10 cellular contexts compared by ENCODE assay signal in the genomic region with DNA sequence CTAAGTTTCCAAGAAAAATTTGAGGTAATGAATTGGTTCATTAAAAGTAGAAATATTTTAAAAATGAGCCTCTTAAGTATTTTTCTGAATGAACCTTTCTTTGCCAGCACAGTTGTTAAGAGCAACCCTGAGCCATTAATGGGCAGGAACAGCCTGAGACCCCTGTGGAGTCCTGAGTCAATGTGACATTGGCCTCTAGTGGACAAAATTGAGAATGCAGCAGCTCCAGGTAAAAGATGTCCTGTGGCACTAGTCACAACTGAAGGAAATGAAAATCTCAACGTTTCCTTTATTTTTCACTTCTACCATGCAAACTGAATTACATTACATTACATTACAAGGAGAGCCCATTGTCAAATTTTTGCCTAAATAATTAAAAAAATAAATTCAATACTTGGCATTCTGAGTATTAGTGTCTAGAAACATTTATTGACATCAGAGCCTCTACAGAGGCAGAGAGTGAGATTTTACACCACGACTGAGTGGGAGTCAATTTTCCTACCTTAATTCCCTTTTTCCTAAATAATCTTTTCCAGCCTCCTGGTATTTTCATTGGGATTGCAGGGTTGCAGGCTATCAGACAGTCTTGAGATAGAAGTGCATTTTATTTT.
DNase-seq lines count a peak whose midpoint lies in the region; ATAC-seq and TF ChIP-seq lines count a peak whose summit lies in the region.
"Had no signal": no experiment of that assay in that cellular context is flagged by ENCODE, and none has a peak within 500 bp of the region (broad histone marks: within the 10 kb centered on the region; RNA-seq: fewer than 3 reads in every experiment).

No MANE protein-coding gene starts in this region.

- no peaks in the 10 kb centered on the region for H3K36me3 ChIP-seq in mammary epithelial cell (ENCODE audit: insufficient read depth, low read length)

- no peaks in the 10 kb centered on the region for H3K9me3 ChIP-seq in T-helper 17 cell (ENCODE audit: control insufficient read depth, low read length, poor library complexity, severe bottlenecking)
- H3K9me3 ChIP-seq in mammary epithelial cell (replicated peaks; ENCODE audit: insufficient read depth, low read length): no peaks in the 10 kb centered on the region

- 28% methylated on average over 2 of the region's 2 CpGs for WGBS in mammary epithelial cell (ENCODE audit: low coverage, missing lambda C conversion rate)

- DNase-seq in AG08396 (ENCODE audit: low spot score) (peak; percentile 76), NCI-H1417 (lab: John Stamatoyannopoulos, UW) (peak; percentile 75 to 94 (median 89)), T-helper 17 cell (peak in 1 of 3 donors; percentile 47), mammary epithelial cell (peak; percentile 36), islet precursor cell (peak; percentile 90)
- DNase-seq in stimulated activated CD4-positive, alpha-beta T cell treated with anti-CD3 and anti-CD28 coated beads, TNF-alpha, amount 100 ng/mL, for 4 hours (ENCODE audit: low read depth in 3 of 3): peak in 2 of 3 experiments; percentile 6 to 10

- no peak overlapping the region for H3K27ac Mint-ChIP-seq in T-helper 17 cell
- H3K27ac Mint-ChIP-seq: IgD-negative memory B cell; stimulated activated naive CD8-positive, alpha-beta T cell treated with anti-CD3 and anti-CD28 coated beads, Interleukin-15, Interleukin-2, amounts not matched to agents 100 ng/mL and 50 ng/mL, for 24 hours had no signal

- no peak overlapping the region for H3K4me3 Mint-ChIP-seq in T-helper 17 cell
- H3K4me3 Mint-ChIP-seq: stimulated activated naive CD8-positive, alpha-beta T cell treated with anti-CD3 and anti-CD28 coated beads, Interleukin-15, Interleukin-2, amounts not matched to agents 100 ng/mL and 50 ng/mL, for 24 hours had no signal

- peaks cover 2% of the 10 kb centered on the region for H3K36me3 Mint-ChIP-seq in T-helper 17 cell (ENCODE audit: low read depth)
- H3K36me3 Mint-ChIP-seq: IgD-negative memory B cell had no signal

- ATAC-seq in GM18505 (IDR thresholded peaks at IDR 0.05; ENCODE audit: unreplicated experiment) (peak; percentile 79), HG02852 (IDR thresholded peaks at IDR 0.05; ENCODE audit: unreplicated experiment) (peak; percentile 80), T-helper 17 cell (peak; percentile 79)

- H3K79me2 ChIP-seq in mammary epithelial cell (ENCODE audit: insufficient read depth, low read length): no peaks in the 10 kb centered on the region

- no peak overlapping the region for H3K9ac ChIP-seq in mammary epithelial cell (ENCODE audit: insufficient read depth, low read length)

- dilution Hi-C loops in mammary epithelial cell (cut with HindIII; ENCODE audit: low sequenced_read_pairs): no loop called here

- no peak overlapping the region for H3K4me2 ChIP-seq in mammary epithelial cell (ENCODE audit: insufficient read depth, low read depth, low read length)

- no peaks in the 10 kb centered on the region for H3K4me1 Mint-ChIP-seq in T-helper 17 cell

- intact Hi-C loops in mammary epithelial cell (cut with micrococcal nuclease): loop anchor here (1.0 kb wide), 3 partner anchors 218 to 361 kb away; no protein-coding TSS in a partner anchor

- peaks cover 7% of the 10 kb centered on the region for H3K4me1 ChIP-seq in mammary epithelial cell (ENCODE audit: insufficient read depth, low read length)

- H2AFZ ChIP-seq in mammary epithelial cell (ENCODE audit: low read depth, low read length): no peak overlapping the region

- no peaks in the 10 kb centered on the region for H4K20me1 ChIP-seq in mammary epithelial cell (ENCODE audit: insufficient read depth, low read length)

- CTCF ChIA-PET in mammary epithelial cell (lab: Charles Lee; ENCODE audit: low non-redundant PET): interaction anchor here (0.5 to 0.9 kb wide), 3 partner anchors 196 to 218 kb away, joined by 3 to 7 read pairs (median 5); no protein-coding TSS in a partner anchor

- TF ChIP-seq POLR2A in GM18505 (IDR thresholded peaks at IDR 0.05; ENCODE audit: borderline replicate concordance, extremely low read depth, insufficient read depth, insufficient read length): no peak

- H3K27me3 Mint-ChIP-seq in T-helper 17 cell: peaks cover 36% of the 10 kb centered on the region

- no peak overlapping the region for H3K4me3 ChIP-seq in mammary epithelial cell (replicated peaks in 1 of 3; ENCODE audit: insufficient read depth in 1 of 3, low read depth in 2 of 3, low read length in 3 of 3)

- TF ChIP-seq CTCF in mammary epithelial cell (conservative IDR thresholded peaks at IDR 0.05 in 1 of 2, IDR thresholded peaks at IDR 0.05 in 1 of 2; ENCODE audit: extremely low read depth in 1 of 2, insufficient read depth in 1 of 2, low read depth in 1 of 2, low read length in 2 of 2): peak; percentile 95 to 97

- in situ Hi-C loops in mammary epithelial cell (cut with MboI; ENCODE audit: low sequenced_read_pairs in 2 of 2): loop anchor here in 1 of 2 donors (5.0 kb wide), 1 partner anchor 217 kb away; no protein-coding TSS in a partner anchor

- no peaks in the 10 kb centered on the region for H3K27me3 ChIP-seq in mammary epithelial cell (ENCODE audit: insufficient read depth, low read length)

- no TSS peak for BruUV-seq in mammary epithelial cell (replicated peaks; lab: Mats Ljungman, UMichigan)

- H3K27ac ChIP-seq in mammary epithelial cell (ENCODE audit: insufficient read depth, low read depth, low read length): no peak overlapping the region
